19 cellular contexts compared by ENCODE assay signal in genomic region chr1:33177996-33178540, GRCh38.
"Had no signal": no experiment of that assay in that cellular context is flagged by ENCODE, and none has a peak within 500 bp of the region (broad histone marks: within the 10 kb centered on the region; RNA-seq: fewer than 3 reads in every experiment).

No MANE protein-coding gene starts in this region.

- DNase-seq: activated CD4-positive, alpha-beta T cell treated with anti-CD3 and anti-CD28 coated beads for 4 hours; activated CD8-positive, alpha-beta T cell treated with anti-CD3 and anti-CD28 coated beads for 36 hours; activated gamma-delta T cell; activated naive CD8-positive, alpha-beta T cell treated with anti-CD3 and anti-CD28 coated beads for 36 hours; activated T-cell treated with anti-CD3 and anti-CD28 coated beads for 4 hours; esophagus squamous epithelium; foreskin keratinocyte; heart left ventricle; left lung; retina; stimulated activated CD4-positive, alpha-beta T cell treated with anti-CD3 and anti-CD28 coated beads, Interleukin-4, amount 100 ng/mL, for 4 hours; stomach; SW 1271; T1000; thyroid gland had no signal

- H3K36me3 ChIP-seq: left lung, thyroid gland, vagina had no signal

- H3K9ac ChIP-seq: parathyroid adenoma had no signal

- ATAC-seq: activated CD8-positive, alpha-beta T cell treated with anti-CD3 and anti-CD28 coated beads for 36 hours; foreskin keratinocyte; heart left ventricle; left lung had no signal

- H3K27me3 ChIP-seq: esophagus squamous epithelium, foreskin keratinocyte, heart left ventricle, left lung, stomach, thyroid gland, vagina had no signal

- H3K27me3 Mint-ChIP-seq: activated CD8-positive, alpha-beta T cell treated with anti-CD3 and anti-CD28 coated beads for 36 hours had no signal

- H3K27ac ChIP-seq: esophagus squamous epithelium, foreskin keratinocyte, heart left ventricle, left lung, parathyroid adenoma, stomach, thyroid gland, vagina, VCaP had no signal

- H2AFZ ChIP-seq: parathyroid adenoma had no signal

- H3K9me3 Mint-ChIP-seq: activated CD8-positive, alpha-beta T cell treated with anti-CD3 and anti-CD28 coated beads for 36 hours; activated naive CD8-positive, alpha-beta T cell treated with anti-CD3 and anti-CD28 coated beads for 36 hours had no signal

- H3K27ac Mint-ChIP-seq: activated CD8-positive, alpha-beta T cell treated with anti-CD3 and anti-CD28 coated beads for 36 hours; activated naive CD8-positive, alpha-beta T cell treated with anti-CD3 and anti-CD28 coated beads for 36 hours had no signal

- H3K9me3 ChIP-seq: esophagus squamous epithelium, heart left ventricle, left lung, stomach, thyroid gland, vagina had no signal

- H3K4me3 ChIP-seq: esophagus squamous epithelium, heart left ventricle, left lung, skin epidermis, stomach, thyroid gland, vagina had no signal

- H3K4me3 Mint-ChIP-seq: activated CD8-positive, alpha-beta T cell treated with anti-CD3 and anti-CD28 coated beads for 36 hours; activated naive CD8-positive, alpha-beta T cell treated with anti-CD3 and anti-CD28 coated beads for 36 hours had no signal
